Comparison of ENCODE assay signal across 16 cellular contexts in genomic region chr6:41187924-41188886, GRCh38. TPM values are rescaled to one million over a fixed set of nuclear protein-coding genes. Genes with fewer than 3 reads are reported as not detected.
DNase-seq lines count a peak whose midpoint lies in the region; ATAC-seq lines count a peak whose summit lies in the region.
"Had no signal": no experiment of that assay in that cellular context is flagged by ENCODE, and none has a peak within 500 bp of the region (broad histone marks: within the 10 kb centered on the region; RNA-seq: fewer than 3 reads in every experiment).

No MANE protein-coding gene starts in this region.

- no peak for DNase-seq in activated naive CD8-positive, alpha-beta T cell treated with anti-CD3 and anti-CD28 coated beads, Interleukin-2, amount 10 ng/mL, durations not matched to agents 7 days and 5 days
- no peak for DNase-seq in activated naive CD8-positive, alpha-beta T cell treated with anti-CD3 and anti-CD28 coated beads for 36 hours
- peak; percentile 89 for DNase-seq in NCI-H146 treated with DMSO at 0.1 percent for 48 hours (lab: John Stamatoyannopoulos, UW; ENCODE audit: unreplicated experiment)
- no peak for DNase-seq in stimulated activated naive B cell treated with anti-CD40 and anti-IgM and Interleukin-4, amounts not matched to agents 10 μg/mL and 1 μg/mL and 100 μg/mL, for 72 hours
- no peak for DNase-seq in cerebellar nuclear complex (lab: John Stamatoyannopoulos, UW)
- no peak for DNase-seq in AML-193 (lab: John Stamatoyannopoulos, UW)
- DNase-seq: CD8-positive, alpha-beta memory T cell; Karpas-422; MG63; NCI-H1092 treated with DMSO at 0.1 percent for 48 hours; NCI-H187; Peyer's patch had no signal

- H3K9me3 Mint-ChIP-seq in activated naive CD8-positive, alpha-beta T cell treated with anti-CD3 and anti-CD28 coated beads, Interleukin-2, amount 10 ng/mL, durations not matched to agents 7 days and 5 days: peaks cover 9% of the 10 kb centered on the region
- peaks cover 7% of the 10 kb centered on the region for H3K9me3 Mint-ChIP-seq in activated naive CD8-positive, alpha-beta T cell treated with anti-CD3 and anti-CD28 coated beads for 36 hours
- peaks cover 16% of the 10 kb centered on the region for H3K9me3 Mint-ChIP-seq in dendritic cell treated with granulocyte-macrophage colony-stimulating factor and Interleukin-4, amounts not matched to agents 40 ng/mL and 50 ng/mL, for 4 days
- peaks cover 3% of the 10 kb centered on the region in 2 donors for H3K9me3 Mint-ChIP-seq in stimulated activated naive B cell treated with anti-CD40 and anti-IgM and Interleukin-4, amounts not matched to agents 10 μg/mL and 1 μg/mL and 100 μg/mL, for 72 hours

- ATAC-seq in activated naive CD8-positive, alpha-beta T cell treated with anti-CD3 and anti-CD28 coated beads, Interleukin-2, amount 10 ng/mL, durations not matched to agents 7 days and 5 days (ENCODE audit: low read depth): no peak
- ATAC-seq in stimulated activated naive B cell treated with anti-CD40 and anti-IgM and Interleukin-4, amounts not matched to agents 10 μg/mL and 1 μg/mL and 100 μg/mL, for 72 hours (replicated peaks): no peak
- no peak for ATAC-seq in HG02970 (IDR thresholded peaks at IDR 0.05; ENCODE audit: low FRiP score, unreplicated experiment)
- ATAC-seq: GM23338, Right ventricle myocardium inferior had no signal

- H3K4me3 Mint-ChIP-seq in activated naive CD8-positive, alpha-beta T cell treated with anti-CD3 and anti-CD28 coated beads, Interleukin-2, amount 10 ng/mL, durations not matched to agents 7 days and 5 days: no peak overlapping the region
- no peak overlapping the region for H3K4me3 Mint-ChIP-seq in activated naive CD8-positive, alpha-beta T cell treated with anti-CD3 and anti-CD28 coated beads for 36 hours
- H3K4me3 Mint-ChIP-seq in dendritic cell treated with granulocyte-macrophage colony-stimulating factor and Interleukin-4, amounts not matched to agents 40 ng/mL and 50 ng/mL, for 4 days: no peak overlapping the region
- no peak overlapping the region for H3K4me3 Mint-ChIP-seq in stimulated activated naive B cell treated with anti-CD40 and anti-IgM and Interleukin-4, amounts not matched to agents 10 μg/mL and 1 μg/mL and 100 μg/mL, for 72 hours
- H3K4me3 Mint-ChIP-seq: CD8-positive, alpha-beta memory T cell; GM23338 had no signal

- intact Hi-C loops in dendritic cell treated with granulocyte-macrophage colony-stimulating factor and Interleukin-4, amounts not matched to agents 40 ng/mL and 50 ng/mL, for 4 days (cut with micrococcal nuclease): no loop called here

- H3K27me3 Mint-ChIP-seq in activated naive CD8-positive, alpha-beta T cell treated with anti-CD3 and anti-CD28 coated beads, Interleukin-2, amount 10 ng/mL, durations not matched to agents 7 days and 5 days: no peaks in the 10 kb centered on the region
- H3K27me3 Mint-ChIP-seq in activated naive CD8-positive, alpha-beta T cell treated with anti-CD3 and anti-CD28 coated beads for 36 hours: no peaks in the 10 kb centered on the region
- no peaks in the 10 kb centered on the region for H3K27me3 Mint-ChIP-seq in dendritic cell treated with granulocyte-macrophage colony-stimulating factor and Interleukin-4, amounts not matched to agents 40 ng/mL and 50 ng/mL, for 4 days
- H3K27me3 Mint-ChIP-seq in stimulated activated naive B cell treated with anti-CD40 and anti-IgM and Interleukin-4, amounts not matched to agents 10 μg/mL and 1 μg/mL and 100 μg/mL, for 72 hours: no peaks in the 10 kb centered on the region
- H3K27me3 Mint-ChIP-seq: CD8-positive, alpha-beta memory T cell had no signal

- H3K27ac Mint-ChIP-seq in activated naive CD8-positive, alpha-beta T cell treated with anti-CD3 and anti-CD28 coated beads, Interleukin-2, amount 10 ng/mL, durations not matched to agents 7 days and 5 days: peak overlapping the region; percentile 36
- no peak overlapping the region for H3K27ac Mint-ChIP-seq in activated naive CD8-positive, alpha-beta T cell treated with anti-CD3 and anti-CD28 coated beads for 36 hours
- peak overlapping the region; percentile 40 for H3K27ac Mint-ChIP-seq in dendritic cell treated with granulocyte-macrophage colony-stimulating factor and Interleukin-4, amounts not matched to agents 40 ng/mL and 50 ng/mL, for 4 days
- H3K27ac Mint-ChIP-seq in stimulated activated naive B cell treated with anti-CD40 and anti-IgM and Interleukin-4, amounts not matched to agents 10 μg/mL and 1 μg/mL and 100 μg/mL, for 72 hours: peak overlapping the region; percentile 53
- H3K27ac Mint-ChIP-seq: GM23338 had no signal

- peaks cover 33% of the 10 kb centered on the region for H3K4me1 Mint-ChIP-seq in activated naive CD8-positive, alpha-beta T cell treated with anti-CD3 and anti-CD28 coated beads, Interleukin-2, amount 10 ng/mL, durations not matched to agents 7 days and 5 days
- H3K4me1 Mint-ChIP-seq in activated naive CD8-positive, alpha-beta T cell treated with anti-CD3 and anti-CD28 coated beads for 36 hours: peaks cover 10% of the 10 kb centered on the region
- H3K4me1 Mint-ChIP-seq in dendritic cell treated with granulocyte-macrophage colony-stimulating factor and Interleukin-4, amounts not matched to agents 40 ng/mL and 50 ng/mL, for 4 days (ENCODE audit: low read depth): peaks cover 56% of the 10 kb centered on the region
- H3K4me1 Mint-ChIP-seq in stimulated activated naive B cell treated with anti-CD40 and anti-IgM and Interleukin-4, amounts not matched to agents 10 μg/mL and 1 μg/mL and 100 μg/mL, for 72 hours: peaks cover 47 to 70% of the 10 kb centered on the region in 2 donors
- H3K4me1 Mint-ChIP-seq: GM23338 had no signal

- POLR2A ChIA-PET in activated naive CD8-positive, alpha-beta T cell treated with anti-CD3 and anti-CD28 coated beads, Interleukin-2, amount 10 ng/mL, durations not matched to agents 7 days and 5 days (lab: Charles Lee): interaction anchor here (2.7 kb wide), 1 partner anchor 12 kb away, joined by 11 read pairs; the partner anchor contains the start of gene TREML2

- H3K36me3 Mint-ChIP-seq in activated naive CD8-positive, alpha-beta T cell treated with anti-CD3 and anti-CD28 coated beads, Interleukin-2, amount 10 ng/mL, durations not matched to agents 7 days and 5 days: peaks cover 30% of the 10 kb centered on the region
- peaks cover 16% of the 10 kb centered on the region for H3K36me3 Mint-ChIP-seq in activated naive CD8-positive, alpha-beta T cell treated with anti-CD3 and anti-CD28 coated beads for 36 hours
- peaks cover 21% of the 10 kb centered on the region for H3K36me3 Mint-ChIP-seq in dendritic cell treated with granulocyte-macrophage colony-stimulating factor and Interleukin-4, amounts not matched to agents 40 ng/mL and 50 ng/mL, for 4 days (ENCODE audit: low read depth)
- H3K36me3 Mint-ChIP-seq in stimulated activated naive B cell treated with anti-CD40 and anti-IgM and Interleukin-4, amounts not matched to agents 10 μg/mL and 1 μg/mL and 100 μg/mL, for 72 hours: peaks cover 33 to 36% of the 10 kb centered on the region in 2 donors

RNA-seq across cellular contexts. Expression of gene TREML2, which starts 12.7 kb away (rescaled TPM):
- total RNA-seq in activated naive CD8-positive, alpha-beta T cell treated with anti-CD3 and anti-CD28 coated beads, Interleukin-2, amount 10 ng/mL, durations not matched to agents 7 days and 5 days: 10 to 100 TPM; 13.5 to 14.9 TPM
- 1 to 10 TPM; 8.9 TPM for total RNA-seq in activated naive CD8-positive, alpha-beta T cell treated with anti-CD3 and anti-CD28 coated beads for 36 hours

RNA-seq across cellular contexts. Expression of gene TREM2, which starts 25.3 kb away (rescaled TPM):
- total RNA-seq in activated naive CD8-positive, alpha-beta T cell treated with anti-CD3 and anti-CD28 coated beads, Interleukin-2, amount 10 ng/mL, durations not matched to agents 7 days and 5 days: 1 to 10 TPM; 1.9 to 2.8 TPM
- total RNA-seq in activated naive CD8-positive, alpha-beta T cell treated with anti-CD3 and anti-CD28 coated beads for 36 hours: not detected
- total RNA-seq: GM23338 had no signal

RNA-seq across cellular contexts. Expression of gene TREML1, which starts 34.1 kb away (rescaled TPM):
- not detected for total RNA-seq in activated naive CD8-positive, alpha-beta T cell treated with anti-CD3 and anti-CD28 coated beads, Interleukin-2, amount 10 ng/mL, durations not matched to agents 7 days and 5 days
- total RNA-seq in activated naive CD8-positive, alpha-beta T cell treated with anti-CD3 and anti-CD28 coated beads for 36 hours: not detected
- total RNA-seq: CD8-positive, alpha-beta memory T cell; GM23338; Peyer's patch; Right ventricle myocardium inferior had no signal

RNA-seq across cellular contexts. Expression of gene TREML4, which starts 39.9 kb away (rescaled TPM):
- total RNA-seq in activated naive CD8-positive, alpha-beta T cell treated with anti-CD3 and anti-CD28 coated beads, Interleukin-2, amount 10 ng/mL, durations not matched to agents 7 days and 5 days: not detected
- not detected for total RNA-seq in activated naive CD8-positive, alpha-beta T cell treated with anti-CD3 and anti-CD28 coated beads for 36 hours
- total RNA-seq: CD8-positive, alpha-beta memory T cell; GM23338; Peyer's patch; Right ventricle myocardium inferior had no signal
